In the genomic region with DNA sequence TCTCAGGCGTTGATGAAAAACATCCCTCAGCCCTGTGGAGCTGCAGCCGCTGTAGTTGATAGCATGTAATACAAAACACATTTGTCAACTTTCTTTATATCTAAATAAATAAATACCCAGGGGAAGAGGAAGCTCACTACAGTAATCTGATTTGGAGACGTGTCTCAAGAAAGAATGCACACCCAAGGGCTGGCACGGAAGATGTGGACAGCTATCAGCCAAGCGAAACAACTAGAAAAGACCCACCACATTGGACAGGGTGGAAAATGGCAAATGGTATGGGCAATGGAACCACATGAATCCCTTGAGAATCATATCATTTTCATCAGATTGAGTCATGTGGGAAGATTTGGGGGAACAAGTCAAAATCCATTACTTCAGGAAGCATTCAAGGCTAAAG, we compare ENCODE assay signal across 1 cellular context.
TF ChIP-seq lines count a peak whose summit lies in the region.

No MANE protein-coding gene starts in this region.

TF ChIP-seq in IMR-90, 13 proteins besides CTCF, POLR2A, EP300 and RAD21 (continued from another document):
- TF ChIP-seq, protein P1, sequence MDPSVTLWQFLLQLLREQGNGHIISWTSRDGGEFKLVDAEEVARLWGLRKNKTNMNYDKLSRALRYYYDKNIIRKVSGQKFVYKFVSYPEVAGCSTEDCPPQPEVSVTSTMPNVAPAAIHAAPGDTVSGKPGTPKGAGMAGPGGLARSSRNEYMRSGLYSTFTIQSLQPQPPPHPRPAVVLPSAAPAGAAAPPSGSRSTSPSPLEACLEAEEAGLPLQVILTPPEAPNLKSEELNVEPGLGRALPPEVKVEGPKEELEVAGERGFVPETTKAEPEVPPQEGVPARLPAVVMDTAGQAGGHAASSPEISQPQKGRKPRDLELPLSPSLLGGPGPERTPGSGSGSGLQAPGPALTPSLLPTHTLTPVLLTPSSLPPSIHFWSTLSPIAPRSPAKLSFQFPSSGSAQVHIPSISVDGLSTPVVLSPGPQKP (IDR thresholded peaks at IDR 0.05; ENCODE audit: borderline replicate concordance, low read depth, low read length): no peak
- TF ChIP-seq CEBPB (IDR thresholded peaks at IDR 0.05; ENCODE audit: low read depth, low read length): no peak
- no peak for TF ChIP-seq RFX5 (IDR thresholded peaks at IDR 0.05; ENCODE audit: low read depth, low read length)
- no peak for TF ChIP-seq MAZ (IDR thresholded peaks at IDR 0.05; ENCODE audit: borderline replicate concordance, low read depth, low read length)
- TF ChIP-seq BHLHE40 (IDR thresholded peaks at IDR 0.05; ENCODE audit: low read depth, low read length): no peak
- no peak for TF ChIP-seq MXI1 (IDR thresholded peaks at IDR 0.05; ENCODE audit: borderline replicate concordance, low read depth, low read length)
- no peak for TF ChIP-seq CHD1 (IDR thresholded peaks at IDR 0.05; ENCODE audit: low read depth, low read length)
- no peak for TF ChIP-seq MAFK (IDR thresholded peaks at IDR 0.05; ENCODE audit: low read depth, low read length)
- no peak for TF ChIP-seq RCOR1 (IDR thresholded peaks at IDR 0.05; ENCODE audit: insufficient replicate concordance, low read length)
- no peak for TF ChIP-seq SMC3 (IDR thresholded peaks at IDR 0.05; ENCODE audit: low read depth, low read length)
